In genomic region chr12:26921886-26922285, GRCh38 we compare ENCODE assay signal across 17 cellular contexts. TPM values are rescaled to one million over a fixed set of nuclear protein-coding genes. Genes with fewer than 3 reads are reported as not detected.
DNase-seq lines count a peak whose midpoint lies in the region; ATAC-seq, FAIRE-seq and TF ChIP-seq lines count a peak whose summit lies in the region.
"Had no signal": no experiment of that assay in that cellular context is flagged by ENCODE, and none has a peak within 500 bp of the region (broad histone marks: within the 10 kb centered on the region; RNA-seq: fewer than 3 reads in every experiment).

No MANE protein-coding gene starts in this region.

- ATAC-seq in Panc1 (no peak), GM19467 (IDR thresholded peaks at IDR 0.05; ENCODE audit: unreplicated experiment) (no peak)
- no peak for ATAC-seq in stimulated activated naive CD8-positive, alpha-beta T cell treated with anti-CD3 and anti-CD28 coated beads, Interleukin-15, Interleukin-2, amounts not matched to agents 100 U/mL and 50 U/mL, for 24 hours
- ATAC-seq: GM23338, HCT116 had no signal

- H3K9me3 ChIP-seq in Panc1 (ENCODE audit: control insufficient read depth, insufficient read depth, low read depth, low read length): no peaks in the 10 kb centered on the region
- H3K9me3 ChIP-seq: Caco-2 had no signal

- H3K27me3 ChIP-seq in Panc1 (ENCODE audit: control insufficient read depth, insufficient read depth, low read length): no peaks in the 10 kb centered on the region

- CTCF ChIA-PET in Panc1 (lab: Charles Lee): no interaction called here

- TF ChIP-seq CTCF in Panc1 (IDR thresholded peaks at IDR 0.05): no peak

- peak; percentile 66 for FAIRE-seq in GM12891 (lab: Jason Lieb, UNC)
- peak; percentile 57 for FAIRE-seq in GM19239 (lab: Jason Lieb, UNC)
- FAIRE-seq: GM18507 had no signal

- H3K4me3 ChIP-seq in Panc1 (ENCODE audit: low read depth in 2 of 2, low read length in 2 of 2): no peak overlapping the region
- H3K4me3 ChIP-seq: GM23338 had no signal

- intact Hi-C loops in Panc1 (cut with micrococcal nuclease; ENCODE audit: unreplicated experiment) (loop anchor here (10.0 kb wide), 1 partner anchor 67 kb away; no protein-coding TSS in a partner anchor), posterior cingulate gyrus (cut with DNase I) (no loop called here)

- H3K36me3 ChIP-seq in Panc1 (ENCODE audit: control insufficient read depth, insufficient read depth, low read length): peaks cover 64% of the 10 kb centered on the region

- no peaks in the 10 kb centered on the region for H3K4me1 ChIP-seq in Panc1 (ENCODE audit: control insufficient read depth, insufficient read depth, low read length)

- TF ChIP-seq POLR2A in GM12891 (IDR thresholded peaks at IDR 0.05; ENCODE audit: low read depth, low read length): no peak

- in situ Hi-C loops in Panc1 (cut with HindIII; ENCODE audit: low pct_unique_long_range_greater_than_20kb, low sequenced_read_pairs): no loop called here

- no peak for DNase-seq in GM12891 (ENCODE audit: insufficient read length, low spot score)
- no peak for DNase-seq in GM19239 (ENCODE audit: insufficient read length, low spot score)
- no peak for DNase-seq in Panc1 (ENCODE audit: low read depth, low spot score)
- peak; percentile 57 for DNase-seq in foreskin melanocyte
- DNase-seq in stimulated activated naive CD8-positive, alpha-beta T cell treated with anti-CD3 and anti-CD28 coated beads, Interleukin-15, Interleukin-2, amounts not matched to agents 100 U/mL and 50 U/mL, for 24 hours: no peak
- DNase-seq in posterior cingulate gyrus: no peak
- no peak for DNase-seq in ureter (ENCODE audit: low spot score)
- DNase-seq: C1 segment of cervical spinal cord; Caco-2; CD4-positive, alpha-beta memory T cell; DMS153; DND-41; H9 had no signal

- POLR2A ChIA-PET in Panc1 (lab: Charles Lee): no interaction called here

- TSS peak; percentile 13 for BruUV-seq in Panc1 (replicated peaks; lab: Mats Ljungman, UMichigan)

- no peak overlapping the region for H3K27ac ChIP-seq in Panc1 (ENCODE audit: low read length)

TF ChIP-seq in GM12891, 5 proteins besides CTCF, POLR2A, EP300 and RAD21:
- TF ChIP-seq PAX5 (IDR thresholded peaks at IDR 0.05; ENCODE audit: insufficient read depth, low read length, severe bottlenecking) (no peak), POU2F2 (IDR thresholded peaks at IDR 0.05; ENCODE audit: low read depth, low read length) (no peak), TAF1 (IDR thresholded peaks at IDR 0.05; ENCODE audit: low read depth, low read length) (no peak), POLR2AphosphoS5 (IDR thresholded peaks at IDR 0.05; ENCODE audit: low read depth, low read length) (no peak), SPI1 (IDR thresholded peaks at IDR 0.05; ENCODE audit: low read depth, low read length) (no peak)

RNA-seq across cellular contexts. Expression of gene INTS13, which starts 15.9 kb away (rescaled TPM):
- 39.6 TPM for polyA plus RNA-seq in GM12891 (2012; ENCODE audit: low read depth, missing spikeins)
- 55.9 TPM for total RNA-seq in Panc1 (2021; ENCODE audit: unreplicated experiment)
- 36.5 TPM for polyA plus RNA-seq in Panc1 (2012; ENCODE audit: insufficient read length)
- 19.6 TPM for total RNA-seq in ureter

RNA-seq across cellular contexts. Expression of gene FGFR1OP2, which starts 16.4 kb away (rescaled TPM):
- polyA plus RNA-seq in GM12891 (2012; ENCODE audit: low read depth, missing spikeins): 28.4 TPM
- total RNA-seq in Panc1 (2021; ENCODE audit: unreplicated experiment): 60.1 TPM
- polyA plus RNA-seq in Panc1 (2012; ENCODE audit: insufficient read length): 42.6 TPM
- 36.5 TPM for total RNA-seq in ureter
